ENCODE assay signal across 20 cellular contexts in the genomic region with DNA sequence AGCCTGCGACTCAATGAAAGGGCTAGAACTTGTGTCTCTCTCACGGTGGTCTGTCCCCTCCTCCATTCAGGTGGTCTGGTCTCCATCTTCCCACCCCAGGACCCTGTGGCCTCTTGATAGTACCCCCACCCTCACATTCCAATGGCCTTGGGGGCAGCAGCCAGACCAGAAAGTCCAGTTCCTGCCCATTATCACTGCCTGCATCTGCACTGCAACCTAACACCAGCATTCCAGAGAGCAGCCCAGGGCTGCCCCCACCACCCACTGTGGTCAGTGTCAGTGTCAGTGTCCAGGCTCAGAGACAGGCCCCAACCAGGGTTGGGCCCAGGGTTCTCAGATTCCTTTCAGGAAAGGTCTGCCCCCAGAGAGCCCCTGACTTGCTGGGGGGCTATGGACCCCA. TPM values are rescaled to one million over a fixed set of nuclear protein-coding genes. Genes with fewer than 3 reads are reported as not detected.
DNase-seq lines count a peak whose midpoint lies in the region; ATAC-seq, FAIRE-seq and TF ChIP-seq lines count a peak whose summit lies in the region.
"Had no signal": no experiment of that assay in that cellular context is flagged by ENCODE, and none has a peak within 500 bp of the region (broad histone marks: within the 10 kb centered on the region; RNA-seq: fewer than 3 reads in every experiment).

No MANE protein-coding gene starts in this region.

- no peak for ATAC-seq in left cardiac atrium
- peak; percentile 66 for ATAC-seq in K562
- ATAC-seq in HG03045 (IDR thresholded peaks at IDR 0.05; ENCODE audit: unreplicated experiment) = no peak
- ATAC-seq: activated CD8-positive, alpha-beta memory T cell treated with anti-CD3 and anti-CD28 coated beads, Interleukin-2, amount 10 ng/mL, durations not matched to agents 7 days and 5 days; lower lobe of right lung; naive thymus-derived CD8-positive, alpha-beta T cell had no signal

- H4K20me1 ChIP-seq in K562 (replicated peaks; ENCODE audit: control insufficient read depth, insufficient read depth, low read length) = no peaks in the 10 kb centered on the region; the same call in 1 of the 2 replicates

- H3K27me3 ChIP-seq in cardiac muscle cell = no peaks in the 10 kb centered on the region
- peaks cover 12 to 35% of the 10 kb centered on the region in 2 experiments; a peak in 4 of 5 replicates for H3K27me3 ChIP-seq in K562 (ENCODE audit: control insufficient read depth in 2 of 2, insufficient read depth in 2 of 2, low read length in 2 of 2)
- H3K27me3 ChIP-seq in left ventricle myocardium inferior (ENCODE audit: low read depth) = peaks cover 26% of the 10 kb centered on the region
- H3K27me3 ChIP-seq: BE2C, tibial nerve had no signal

- H3K36me3 ChIP-seq in cardiac muscle cell = no peaks in the 10 kb centered on the region
- no peaks in the 10 kb centered on the region for H3K36me3 ChIP-seq in K562 (ENCODE audit: control insufficient read depth, insufficient read depth, low read length)
- peaks cover 44% of the 10 kb centered on the region for H3K36me3 ChIP-seq in mesodermal cell (ENCODE audit: control insufficient read depth, insufficient read depth, low read length)
- H3K36me3 ChIP-seq in left ventricle myocardium inferior = no peaks in the 10 kb centered on the region
- H3K36me3 ChIP-seq: BE2C, lower lobe of right lung, tibial nerve had no signal

- POLR2A ChIA-PET in K562 (lab: Yijun Ruan, JAX) = interaction anchor here (0.8 kb wide), 1 partner anchor 60 kb away, joined by 4 read pairs; no protein-coding TSS in a partner anchor

- TF ChIP-seq CTCF in cardiac muscle cell (IDR thresholded peaks at IDR 0.05; ENCODE audit: low read depth, low read length) (no peak), K562 (IDR thresholded peaks at IDR 0.05 in 2 of 3, conservative IDR thresholded peaks at IDR 0.05 in 1 of 3; ENCODE audit: insufficient read depth in 2 of 3, low read depth in 1 of 3, low read length in 3 of 3) (no peak), left ventricle myocardium inferior (IDR thresholded peaks at IDR 0.05; ENCODE audit: borderline replicate concordance) (no peak)

- in situ Hi-C loops in K562 (cut with MboI) = no loop called here

- no peak for FAIRE-seq in K562 (lab: Jason Lieb, UNC)
- FAIRE-seq: H54 had no signal

- BruUV-seq in K562 (replicated peaks; lab: Mats Ljungman, UMichigan) = no TSS peak

- H3K9me3 ChIP-seq in cardiac muscle cell (ENCODE audit: low read depth) = no peaks in the 10 kb centered on the region
- H3K9me3 ChIP-seq in K562 (replicated peaks; ENCODE audit: control insufficient read depth, insufficient read depth, low read depth, low read length) = no peaks in the 10 kb centered on the region
- H3K9me3 ChIP-seq in mesodermal cell (ENCODE audit: control insufficient read depth, low read length) = no peaks in the 10 kb centered on the region
- H3K9me3 ChIP-seq in left ventricle myocardium inferior (replicated peaks) = no peaks in the 10 kb centered on the region
- H3K9me3 ChIP-seq: BE2C, lower lobe of right lung, tibial nerve had no signal

- H3K4me1 ChIP-seq in cardiac muscle cell (ENCODE audit: low read depth) (peaks cover 42% of the 10 kb centered on the region), K562 (replicated peaks in 1 of 2; ENCODE audit: control insufficient read depth in 2 of 2, insufficient read depth in 2 of 2, low read length in 2 of 2) (peaks cover 0 to 5% of the 10 kb centered on the region in 2 experiments; a peak in 2 of 5 replicates), mesodermal cell (ENCODE audit: control insufficient read depth, insufficient read depth, low read length, poor library complexity, severe bottlenecking) (peaks cover 62% of the 10 kb centered on the region), left ventricle myocardium inferior (peaks cover 5% of the 10 kb centered on the region)
- H3K4me1 ChIP-seq: lower lobe of right lung, tibial nerve had no signal

- CTCF ChIA-PET in K562 (lab: Yijun Ruan, JAX; ENCODE audit: low intra/inter-chr PET ratio) = no interaction called here

- no peak for TF ChIP-seq RAD21 in K562 (CRISPR knock-in tag; conservative IDR thresholded peaks at IDR 0.05 in 1 of 2, IDR thresholded peaks at IDR 0.05 in 1 of 2)

- WGBS in K562 (ENCODE audit: insufficient coverage, low coverage, missing lambda C conversion rate) = 3% methylated on average over 2 of the region's 2 CpGs
- WGBS in mesodermal cell (ENCODE audit: insufficient coverage in 2 of 2), 2 experiments = 59 to 61% methylated on average over 2 of the region's 2 CpGs

- no peak overlapping the region for H3K9ac ChIP-seq in K562 (ENCODE audit: insufficient read depth in 1 of 2, low read depth in 2 of 2, low read length in 2 of 2)

- no peak for TF ChIP-seq EP300 in K562 (IDR thresholded peaks at IDR 0.05; ENCODE audit: low read length)

- H3K9me1 ChIP-seq in K562 (ENCODE audit: control insufficient read depth, insufficient read depth, low read length) = peaks cover 5% of the 10 kb centered on the region

- H3K27ac ChIP-seq in cardiac muscle cell = peak overlapping the region; percentile 84
- no peak overlapping the region for H3K27ac ChIP-seq in K562 (ENCODE audit: extremely low read depth, low read depth, low read length)
- H3K27ac ChIP-seq in mesodermal cell (ENCODE audit: low read depth, low read length, severe bottlenecking) = peak overlapping the region; percentile 91
- H3K27ac ChIP-seq in left ventricle myocardium inferior (replicated peaks) = no peak overlapping the region
- H3K27ac ChIP-seq: lower lobe of right lung, tibial nerve had no signal

- DNase-seq in cardiac muscle cell (ENCODE audit: low read depth in 1 of 2, low spot score in 1 of 2) (peak in 1 of 2 donors; percentile 63), left cardiac atrium (no peak), K562 (ENCODE audit: extremely low read depth in 1 of 4, low spot score in 3 of 4) (no peak), NCI-H1436 treated with DMSO at 0.1 percent for 48 hours (lab: John Stamatoyannopoulos, UW) (no peak), left ventricle myocardium inferior (no peak)
- no peak for DNase-seq in central memory CD4-positive, alpha-beta T cell
- DNase-seq: 8988T; activated CD4-positive, alpha-beta T cell treated with anti-CD3 and anti-CD28 coated beads for 1 hour; activated CD8-positive, alpha-beta memory T cell treated with anti-CD3 and anti-CD28 coated beads, Interleukin-2, amount 10 ng/mL, durations not matched to agents 7 days and 5 days; activated effector memory CD4-positive, alpha-beta T cell treated with Interleukin-2 at 50 U/mL for 16 hours; BE2C; lower lobe of right lung; naive thymus-derived CD8-positive, alpha-beta T cell; NCI-H1694; stimulated activated naive CD4-positive, alpha-beta T cell treated with Interleukin-2 at 50 U/mL for 16 hours had no signal

- no peak overlapping the region for H2AFZ ChIP-seq in K562 (ENCODE audit: low read depth, low read length)

- no peak overlapping the region for H3K4me3 ChIP-seq in cardiac muscle cell
- H3K4me3 ChIP-seq in K562 = no peak overlapping the region
- no peak overlapping the region for H3K4me3 ChIP-seq in mesodermal cell (ENCODE audit: extremely low read depth, insufficient read depth, low read length, poor library complexity, severe bottlenecking)
- H3K4me3 ChIP-seq in left ventricle myocardium inferior = no peak overlapping the region
- H3K4me3 ChIP-seq: lower lobe of right lung, tibial nerve had no signal

- no peaks in the 10 kb centered on the region for H3K79me2 ChIP-seq in K562 (ENCODE audit: control insufficient read depth, insufficient read depth, low read length)

- no peak for TF ChIP-seq POLR2A in K562 (conservative IDR thresholded peaks at IDR 0.05)

- H3K4me2 ChIP-seq in K562 (ENCODE audit: insufficient read depth, low read length) = no peak overlapping the region

- intact Hi-C loops in left cardiac atrium (cut with DNase I) (no loop called here), K562 (cut with micrococcal nuclease) (no loop called here), left ventricle myocardium inferior (cut with micrococcal nuclease) (no loop called here)

RNA-seq across cellular contexts. Expression of gene IGDCC3, which starts 12.6 kb away (rescaled TPM):
- total RNA-seq in cardiac muscle cell (41.9 and 54.6 TPM in 2 replicates), left cardiac atrium (under 1 TPM in 1 of 2 donors, not detected in 1; 0.09 TPM), K562 (2014; rRNA removed) (not detected in 2 replicates), K562 (2014; rRNA removed; fragmentation: Illumina TruSeq; extraction: Trizol) (not detected in 2 replicates), K562 (2015; rRNA removed; fragmentation: Illumina TruSeq; extraction: Trizol) (not detected in 2 replicates), K562 (2021) (0.07 TPM in 1 of 2 replicates, not detected in the other), left ventricle myocardium inferior (0.16 TPM)
- polyA plus RNA-seq in cardiac muscle cell (41.1 and 52.4 TPM in 2 replicates), K562 (2011; rRNA removed) (not detected in 2 replicates), K562 (2014; fragmentation: Illumina TruSeq; extraction: Trizol) (not detected in 2 replicates), K562 (2014; fragmentation: Nextera tagmentation; extraction: Ambion mirVana) (not detected), K562 (2014; rRNA removed) (0.03 TPM in 1 of 2 replicates, not detected in the other)
- total RNA-seq in K562 (2011; cell fraction: chromatin; rRNA removed; ENCODE audit: low replicate concordance) = not detected in 2 replicates
- total RNA-seq in K562 (2011; cell fraction: nucleolus; rRNA removed) = not detected in 2 replicates
- not detected in 2 replicates for total RNA-seq in K562 (2011; cell fraction: nucleoplasm; rRNA removed)
- not detected in 2 replicates for polyA plus RNA-seq in K562 (2011; cell fraction: cytosol; rRNA removed)
- polyA plus RNA-seq in K562 (2011; cell fraction: nucleus; rRNA removed) = not detected in 2 replicates
- not detected in 2 replicates for polyA plus RNA-seq in K562 (2012)
- polyA minus RNA-seq in K562 (2011; rRNA and poly(A)+ RNA removed) = not detected in 2 replicates
- not detected in 2 replicates for polyA minus RNA-seq in K562 (2011; cell fraction: cytosol; rRNA and poly(A)+ RNA removed)
- polyA minus RNA-seq in K562 (2011; cell fraction: nucleus; rRNA and poly(A)+ RNA removed) = not detected in 2 replicates
- polyA plus RNA-seq in mesodermal cell (2013, experiment 1 of 2) = 113 TPM
- polyA plus RNA-seq in mesodermal cell (2013, experiment 2 of 2) = 107 TPM
- total RNA-seq: activated CD8-positive, alpha-beta memory T cell treated with anti-CD3 and anti-CD28 coated beads, Interleukin-2, amount 10 ng/mL, durations not matched to agents 7 days and 5 days; lower lobe of right lung; naive thymus-derived CD8-positive, alpha-beta T cell; NCI-H460; tibial nerve had no signal
- polyA plus RNA-seq: naive thymus-derived CD8-positive, alpha-beta T cell had no signal

RNA-seq across cellular contexts. Expression of gene IGDCC4, which starts 57.5 kb away (rescaled TPM):
- total RNA-seq in cardiac muscle cell = 5.2 and 7.1 TPM in 2 replicates
- polyA plus RNA-seq in cardiac muscle cell = 4.5 and 5.8 TPM in 2 replicates
- 1 to 10 TPM; 1.6 to 6.9 TPM for total RNA-seq in left cardiac atrium
- 7.9 and 12.6 TPM in 2 replicates for total RNA-seq in K562 (2011; cell fraction: chromatin; rRNA removed; ENCODE audit: low replicate concordance)
- 4.6 and 7.3 TPM in 2 replicates for total RNA-seq in K562 (2011; cell fraction: nucleolus; rRNA removed)
- total RNA-seq in K562 (2011; cell fraction: nucleoplasm; rRNA removed) = 6.4 and 11.5 TPM in 2 replicates
- total RNA-seq in K562 (2014; rRNA removed) = 0.33 and 1.4 TPM in 2 replicates
- total RNA-seq in K562 (2014; rRNA removed; fragmentation: Illumina TruSeq; extraction: Trizol) = 0.07 and 0.54 TPM in 2 replicates
- 0.11 and 0.14 TPM in 2 replicates for total RNA-seq in K562 (2015; rRNA removed; fragmentation: Illumina TruSeq; extraction: Trizol)
- total RNA-seq in K562 (2021) = 0.31 and 0.42 TPM in 2 replicates
- polyA plus RNA-seq in K562 (2011; rRNA removed) = 0.79 and 1.5 TPM in 2 replicates
- polyA plus RNA-seq in K562 (2011; cell fraction: cytosol; rRNA removed) = 0.68 and 1.3 TPM in 2 replicates
- polyA plus RNA-seq in K562 (2011; cell fraction: nucleus; rRNA removed) = 5.3 and 9.7 TPM in 2 replicates
- 0.34 and 0.71 TPM in 2 replicates for polyA plus RNA-seq in K562 (2012)
- 0.17 and 0.22 TPM in 2 replicates for polyA plus RNA-seq in K562 (2014; fragmentation: Illumina TruSeq; extraction: Trizol)
- polyA plus RNA-seq in K562 (2014; fragmentation: Nextera tagmentation; extraction: Ambion mirVana) = under 1 TPM; 0.04 to 0.06 TPM
- 0.13 and 0.16 TPM in 2 replicates for polyA plus RNA-seq in K562 (2014; rRNA removed)
- 1.3 and 2.5 TPM in 2 replicates for polyA minus RNA-seq in K562 (2011; rRNA and poly(A)+ RNA removed)
- polyA minus RNA-seq in K562 (2011; cell fraction: cytosol; rRNA and poly(A)+ RNA removed) = 0.46 and 1.1 TPM in 2 replicates
- polyA minus RNA-seq in K562 (2011; cell fraction: nucleus; rRNA and poly(A)+ RNA removed) = 3.1 and 4.0 TPM in 2 replicates
- polyA plus RNA-seq in mesodermal cell (2013, experiment 1 of 2) = 11.1 TPM
- 11.0 TPM for polyA plus RNA-seq in mesodermal cell (2013, experiment 2 of 2)
- total RNA-seq in left ventricle myocardium inferior = 0.96 TPM

Comparison
In these comparisons a context has a peak if more than half of its experiments do, and no peak if none do; other contexts are left out.
1. H3K27ac ChIP-seq: peak in cardiac muscle cell (single experiment) and mesodermal cell (single experiment); none in K562 (single experiment) and left ventricle myocardium inferior (single experiment).
2. RNA of gene IGDCC3, which starts 12.6 kb away (total RNA-seq): 41.9 to 54.6 TPM in cardiac muscle cell; 0.16 TPM in left ventricle myocardium inferior (single experiment), 0.09 TPM in left cardiac atrium and 0.07 TPM in K562; every median in the first group is over 10 times any median in the second.